In the genomic region with DNA sequence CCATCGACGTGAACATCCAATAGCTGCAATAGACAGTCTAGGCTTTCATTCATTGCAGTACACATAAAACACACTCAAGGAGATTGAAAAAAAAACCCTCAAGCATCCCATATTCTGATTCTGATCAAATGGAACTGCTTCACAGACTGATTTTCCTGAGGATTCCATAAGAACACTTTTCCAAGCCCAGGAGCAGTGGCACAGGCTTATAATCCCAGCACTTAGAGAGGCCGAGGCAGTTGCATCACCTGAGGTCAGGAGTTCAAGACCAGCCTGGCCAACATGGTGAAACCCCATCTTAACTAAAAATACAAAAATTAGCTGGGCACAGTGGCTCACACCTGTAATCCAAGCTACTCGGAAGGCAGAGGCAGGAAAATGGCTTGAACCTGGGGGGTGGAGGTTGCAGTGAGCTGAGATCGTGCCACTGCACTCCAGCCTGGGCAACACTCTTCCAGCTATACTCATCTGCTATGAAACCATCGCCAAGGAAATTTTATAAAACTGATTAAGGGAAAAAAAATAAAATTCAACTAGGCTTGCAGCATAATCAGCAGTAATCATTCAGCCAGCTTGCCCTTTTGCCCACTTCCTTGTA, we compare ENCODE assay signal across 27 cellular contexts.
"Had no signal": no experiment of that assay in that cellular context is flagged by ENCODE, and none has a peak within 500 bp of the region (broad histone marks: within the 10 kb centered on the region; RNA-seq: fewer than 3 reads in every experiment).

No MANE protein-coding gene starts in this region.

- H3K36me3 ChIP-seq: colonic mucosa, esophagus squamous epithelium, gastrocnemius medialis, heart right ventricle, left lung, lower lobe of right lung had no signal

- H3K9me3 ChIP-seq: colonic mucosa, gastrocnemius medialis had no signal

- H3K27ac ChIP-seq: colonic mucosa, epithelial cell of prostate, esophagus squamous epithelium, gastrocnemius medialis, heart right ventricle, left lung, lower lobe of right lung had no signal

- H3K4me3 Mint-ChIP-seq: dendritic cell treated with granulocyte-macrophage colony-stimulating factor and Interleukin-4, amounts not matched to agents 40 ng/mL and 50 ng/mL, for 4 days; effector memory CD8-positive, alpha-beta T cell; endodermal cell; mesothelial cell of epicardium; naive B cell had no signal

- H3K4me3 ChIP-seq: colonic mucosa, esophagus squamous epithelium, gastrocnemius medialis, heart right ventricle, left lung, lower lobe of right lung, mucosa of descending colon had no signal

- DNase-seq: colonic mucosa; cortex of kidney; effector CD8-positive, alpha-beta T cell; effector memory CD8-positive, alpha-beta T cell; endodermal cell; esophagus squamous epithelium; foreskin fibroblast; foreskin melanocyte; gastrocnemius medialis; glutamatergic neuron; head of caudate nucleus; heart right ventricle; hippocampal formation; left cardiac atrium; left lung; left ventricle myocardium superior; lower lobe of right lung; mesenchymal stem cell; mucosa of descending colon; naive B cell had no signal

- ATAC-seq: effector memory CD8-positive, alpha-beta T cell; esophagus mucosa; gastrocnemius medialis; heart right ventricle; left cardiac atrium; left lung; left ventricle myocardium superior; lower lobe of right lung; mucosa of descending colon had no signal

- FAIRE-seq: endometrium, islet of Langerhans, keratinocyte had no signal

- H3K27me3 ChIP-seq: colonic mucosa, esophagus squamous epithelium, gastrocnemius medialis, heart right ventricle, left lung had no signal

- H3K27me3 Mint-ChIP-seq: dendritic cell treated with granulocyte-macrophage colony-stimulating factor and Interleukin-4, amounts not matched to agents 40 ng/mL and 50 ng/mL, for 4 days; effector memory CD8-positive, alpha-beta T cell; naive B cell had no signal

- H3K4me1 Mint-ChIP-seq: endodermal cell, mesothelial cell of epicardium, naive B cell had no signal

- H3K27ac Mint-ChIP-seq: dendritic cell treated with granulocyte-macrophage colony-stimulating factor and Interleukin-4, amounts not matched to agents 40 ng/mL and 50 ng/mL, for 4 days; effector memory CD8-positive, alpha-beta T cell; endodermal cell; mesothelial cell of epicardium had no signal

- H3K4me1 ChIP-seq: colonic mucosa, esophagus squamous epithelium, gastrocnemius medialis, heart right ventricle, left lung, lower lobe of right lung had no signal
